ENCODE assay signal across 19 cellular contexts in genomic region chr1:201313086-201313485, GRCh38. TPM values are rescaled to one million over a fixed set of nuclear protein-coding genes. Genes with fewer than 3 reads are reported as not detected.
A peak's percentile ranks its signal among the peaks of the same experiment; 100 is the strongest.
DNase-seq lines count a peak whose midpoint lies in the region; TF ChIP-seq lines count a peak whose summit lies in the region.
"Had no signal": no experiment of that assay in that cellular context is flagged by ENCODE, and none has a peak within 500 bp of the region (broad histone marks: within the 10 kb centered on the region; RNA-seq: fewer than 3 reads in every experiment).

No MANE protein-coding gene starts in this region.

- H3K4me3 ChIP-seq in A673 (ENCODE audit: low read depth, low read length, poor library complexity, severe bottlenecking) (no peak overlapping the region), SJCRH30 (no peak overlapping the region)
- H3K4me3 ChIP-seq: K562 had no signal

- H3K36me3 ChIP-seq in A673 (ENCODE audit: insufficient read depth, low read length, poor library complexity, severe bottlenecking) (peaks cover 84% of the 10 kb centered on the region), SJCRH30 (no peaks in the 10 kb centered on the region)

- H3K27ac Mint-ChIP-seq in glutamatergic neuron (ENCODE audit: unreplicated experiment), result peak overlapping the region; percentile 55

- H3K9me3 Mint-ChIP-seq in glutamatergic neuron (ENCODE audit: unreplicated experiment), result peaks cover 8% of the 10 kb centered on the region

- peaks cover 25% of the 10 kb centered on the region for H3K4me1 Mint-ChIP-seq in glutamatergic neuron (ENCODE audit: low read depth, unreplicated experiment)

- CTCF ChIA-PET in A673 (lab: Charles Lee), result no interaction called here

- peak overlapping the region; percentile 94 for H3K27ac ChIP-seq in A673 (ENCODE audit: low read depth, low read length, poor library complexity, severe bottlenecking)
- H3K27ac ChIP-seq in SJCRH30, result peak overlapping the region; percentile 98; the same call in 1 of the 2 replicates
- H3K27ac ChIP-seq: C4-2B had no signal

- POLR2A ChIA-PET in A673 (lab: Charles Lee; ENCODE audit: low non-redundant PET), result no interaction called here

- H3K27me3 Mint-ChIP-seq in glutamatergic neuron (ENCODE audit: unreplicated experiment), result peaks cover 11% of the 10 kb centered on the region

- TF ChIP-seq CTCF in A673 (conservative IDR thresholded peaks at IDR 0.05; ENCODE audit: low read depth, low read length) (no peak), glutamatergic neuron (IDR thresholded peaks at IDR 0.05; ENCODE audit: partially characterized antibody, unreplicated experiment) (no peak)

- DNase-seq in A673 (ENCODE audit: low spot score) (no peak), NCI-H1694 (lab: John Stamatoyannopoulos, UW) (peak; percentile 37), SJCRH30 (no peak), glutamatergic neuron (peak; percentile 57), KG1 (lab: John Stamatoyannopoulos, UW) (no peak), HPDE6-E6E7 (ENCODE audit: extremely low spot score) (no peak), Ammon's horn (ENCODE audit: low spot score) (no peak)
- no peak for DNase-seq in activated CD4-positive, alpha-beta T cell treated with anti-CD3 and anti-CD28 coated beads, Interleukin-2, amount 50 U/mL, for 4 hours
- DNase-seq: DND-41, MV-4-11, NCI-H1417 treated with DMSO at 0.1 percent for 48 hours, NCI-H2029 treated with DMSO at 0.1 percent for 48 hours, NCI-H446 treated with DMSO at 0.1 percent for 48 hours, NCI-H748 treated with DMSO at 0.1 percent for 48 hours, PC-3, RPMI8226 had no signal

- H3K27me3 ChIP-seq in A673 (replicated peaks; ENCODE audit: insufficient read depth, low read depth, low read length, poor library complexity) (no peaks in the 10 kb centered on the region), SJCRH30 (no peaks in the 10 kb centered on the region)

- BruUV-seq in A673 (replicated peaks; lab: Mats Ljungman, UMichigan), result no TSS peak

- H3K4me1 ChIP-seq in A673 (ENCODE audit: insufficient read depth, low read length, poor library complexity, severe bottlenecking), result peaks cover 64% of the 10 kb centered on the region
- H3K4me1 ChIP-seq in SJCRH30, result peaks cover 54% of the 10 kb centered on the region

- H3K4me3 Mint-ChIP-seq in glutamatergic neuron (ENCODE audit: unreplicated experiment), result no peak overlapping the region

- H3K9me3 ChIP-seq in A673 (ENCODE audit: low read depth, low read length, poor library complexity, severe bottlenecking) (no peaks in the 10 kb centered on the region), SJCRH30 (replicated peaks) (no peaks in the 10 kb centered on the region)

- intact Hi-C loops in A673 (cut with micrococcal nuclease; ENCODE audit: unreplicated experiment), result no loop called here

- H3K36me3 Mint-ChIP-seq in glutamatergic neuron (ENCODE audit: unreplicated experiment), result peaks cover 8% of the 10 kb centered on the region

RNA-seq across cellular contexts. Expression of gene PKP1, which starts 29.8 kb away (rescaled TPM):
- 492 and 535 TPM in 2 replicates for total RNA-seq in A673 (2021)
- total RNA-seq in SJCRH30 (2014; rRNA removed; shearing (Covaris generic)), result not detected in 2 replicates
- not detected for total RNA-seq in glutamatergic neuron (ENCODE audit: unreplicated experiment)
- total RNA-seq: G401, K562 had no signal

Comparison
In these comparisons a context has a peak if more than half of its experiments do, and no peak if none do; other contexts are left out.
1. DNase-seq: peak in NCI-H1694 (single experiment) and glutamatergic neuron (single experiment); none in A673 (single experiment), SJCRH30 (0 of 2), KG1 (single experiment), activated CD4-positive, alpha-beta T cell treated with anti-CD3 and anti-CD28 coated beads, Interleukin-2, amount 50 U/mL, for 4 hours (0 of 2), HPDE6-E6E7 (single experiment) and Ammon's horn (single experiment).
2. RNA of gene PKP1, which starts 29.8 kb away (total RNA-seq): 492 to 535 TPM in A673; not detected in SJCRH30 and not detected in glutamatergic neuron (single experiment); every median in the first group is over 100 times any median in the second.